15 cellular contexts compared by ENCODE assay signal in genomic region chr1:60427194-60427593, GRCh38.
"Had no signal": no experiment of that assay in that cellular context is flagged by ENCODE, and none has a peak within 500 bp of the region (broad histone marks: within the 10 kb centered on the region; RNA-seq: fewer than 3 reads in every experiment).

No MANE protein-coding gene starts in this region.

- H3K4me2 ChIP-seq: hepatocyte had no signal

- H3K36me3 ChIP-seq: tibial artery, vagina had no signal

- H3K27ac ChIP-seq: coronary artery, hepatocyte, vagina had no signal

- H3K4me1 ChIP-seq: vagina had no signal

- H3K79me2 ChIP-seq: hepatocyte had no signal

- H3K27me3 ChIP-seq: hepatocyte, tibial artery, vagina had no signal

- H3K4me3 ChIP-seq: coronary artery, hepatocyte, lung, mucosa of descending colon, tibial artery, vagina had no signal

- ATAC-seq: activated CD4-positive, alpha-beta T cell treated with anti-CD3 and anti-CD28 coated beads for 36 hours; activated T-cell treated with anti-CD3 and anti-CD28 coated beads, Interleukin-2, amount 50 U/mL, for 72 hours; mucosa of descending colon; natural killer cell treated with Interleukin-12 subunit alpha and Interleukin-12 subunit beta and Interleukin-15 and Interleukin-18, amount 100 ng/mL, for 72 hours had no signal

- DNase-seq: activated CD4-positive, alpha-beta memory T cell treated with anti-CD3 and anti-CD28 coated beads, Interleukin-2, amount 10 ng/mL, durations not matched to agents 7 days and 5 days; activated CD4-positive, alpha-beta T cell treated with anti-CD3 and anti-CD28 coated beads for 36 hours; activated gamma-delta T cell treated with Interleukin-2 at 50 U/mL for 16 hours; activated naive CD8-positive, alpha-beta T cell treated with anti-CD3 and anti-CD28 coated beads for 36 hours; activated T-cell treated with anti-CD3 and anti-CD28 coated beads, Interleukin-2, amount 50 U/mL, for 72 hours; anterior cingulate cortex; effector CD4-positive, alpha-beta T cell; occipital lobe; tibial artery had no signal

- H3K9me3 ChIP-seq: mucosa of descending colon, tibial artery, vagina had no signal

- H2AFZ ChIP-seq: hepatocyte had no signal
